12 cellular contexts compared by ENCODE assay signal in the genomic region with DNA sequence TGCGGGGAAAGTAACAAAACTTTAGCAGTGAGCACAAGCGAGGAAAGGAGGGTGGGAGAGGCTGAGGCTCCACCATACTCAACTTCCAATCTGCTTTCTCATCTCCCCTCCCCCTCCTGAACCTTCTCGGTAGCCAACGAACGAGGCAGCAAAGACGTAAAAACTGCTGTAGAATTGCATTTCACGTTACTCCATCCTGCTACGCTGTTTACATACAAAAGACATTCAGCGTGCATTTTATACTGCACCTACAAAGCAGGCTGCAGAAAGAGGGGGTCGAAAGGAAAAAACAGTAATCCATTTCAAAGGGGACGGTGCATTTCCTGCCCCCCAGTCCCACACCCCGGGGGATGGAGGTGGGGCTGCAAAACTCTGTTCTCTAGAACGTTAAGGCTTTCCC. TPM values are rescaled to one million over a fixed set of nuclear protein-coding genes. Genes with fewer than 3 reads are reported as not detected.
DNase-seq lines count a peak whose midpoint lies in the region; ATAC-seq and TF ChIP-seq lines count a peak whose summit lies in the region.
"Had no signal": no experiment of that assay in that cellular context is flagged by ENCODE, and none has a peak within 500 bp of the region (broad histone marks: within the 10 kb centered on the region; RNA-seq: fewer than 3 reads in every experiment).

No MANE protein-coding gene starts in this region.

- no peaks in the 10 kb centered on the region for H3K4me1 Mint-ChIP-seq in CD4-positive, alpha-beta T cell (ENCODE audit: low read depth)

- H3K4me1 ChIP-seq in mammary epithelial cell (ENCODE audit: insufficient read depth, low read length) = peaks cover 13% of the 10 kb centered on the region
- peaks cover 18% of the 10 kb centered on the region for H3K4me1 ChIP-seq in skeletal muscle satellite cell (ENCODE audit: control insufficient read depth, insufficient read depth, low read length)

- H3K79me2 ChIP-seq in mammary epithelial cell (ENCODE audit: insufficient read depth, low read length) = peaks cover 18% of the 10 kb centered on the region

- in situ Hi-C loops in mammary epithelial cell (cut with MboI; ENCODE audit: low sequenced_read_pairs in 2 of 2) = no loop called here

- H3K9me3 ChIP-seq in mammary epithelial cell (replicated peaks; ENCODE audit: insufficient read depth, low read length) (no peaks in the 10 kb centered on the region), skeletal muscle satellite cell (replicated peaks; ENCODE audit: low read length) (no peaks in the 10 kb centered on the region)
- no peaks in the 10 kb centered on the region for H3K9me3 ChIP-seq in CD4-positive, alpha-beta T cell (ENCODE audit: control insufficient read depth, low read length)

- H2AFZ ChIP-seq in mammary epithelial cell (ENCODE audit: low read depth, low read length) = peak overlapping the region; percentile 75

- no peak for TF ChIP-seq CTCF in mammary epithelial cell (conservative IDR thresholded peaks at IDR 0.05 in 1 of 2, IDR thresholded peaks at IDR 0.05 in 1 of 2; ENCODE audit: extremely low read depth in 1 of 2, insufficient read depth in 1 of 2, low read depth in 1 of 2, low read length in 2 of 2)
- no peak for TF ChIP-seq CTCF in CD4-positive, alpha-beta T cell (IDR thresholded peaks at IDR 0.05)

- H3K4me2 ChIP-seq in mammary epithelial cell (ENCODE audit: insufficient read depth, low read depth, low read length) (peak overlapping the region; percentile 95), skeletal muscle satellite cell (ENCODE audit: low read length) (peak overlapping the region; percentile 98)

- intact Hi-C loops in mammary epithelial cell (cut with micrococcal nuclease) = loop anchor here (2.0 kb wide), 5 partner anchors 34 to 204 kb away; no protein-coding TSS in a partner anchor
- intact Hi-C loops in CD4-positive, alpha-beta T cell (cut with DNase I, micrococcal nuclease) = no loop called here

- dilution Hi-C loops in mammary epithelial cell (cut with HindIII; ENCODE audit: low sequenced_read_pairs) = no loop called here

- no peaks in the 10 kb centered on the region for H4K20me1 ChIP-seq in mammary epithelial cell (ENCODE audit: insufficient read depth, low read length)

- POLR2A ChIA-PET in CD4-positive, alpha-beta T cell (lab: Charles Lee) = no interaction called here

- H3K36me3 Mint-ChIP-seq in CD4-positive, alpha-beta T cell (ENCODE audit: low read depth) = no peaks in the 10 kb centered on the region

- H3K27me3 ChIP-seq in mammary epithelial cell (ENCODE audit: insufficient read depth, low read length) (no peaks in the 10 kb centered on the region), skeletal muscle satellite cell (ENCODE audit: control insufficient read depth, insufficient read depth, low read length) (peaks cover 4% of the 10 kb centered on the region)
- peaks cover 26% of the 10 kb centered on the region for H3K27me3 ChIP-seq in CD4-positive, alpha-beta T cell (ENCODE audit: control insufficient read depth, insufficient read depth, low read length)

- WGBS in mammary epithelial cell (ENCODE audit: low coverage, missing lambda C conversion rate) = 20% methylated on average over 13 of the region's 13 CpGs

- peak overlapping the region; percentile 51 for H3K27ac ChIP-seq in mammary epithelial cell (ENCODE audit: insufficient read depth, low read depth, low read length)
- H3K27ac ChIP-seq in CD4-positive, alpha-beta T cell (ENCODE audit: low read depth, low read length) = no peak overlapping the region

- ATAC-seq in CD4-positive, alpha-beta T cell (ENCODE audit: poor library complexity) = no peak
- ATAC-seq: left colon had no signal

- H3K27ac Mint-ChIP-seq in CD4-positive, alpha-beta T cell = no peak overlapping the region

- peak overlapping the region; percentile 77 to 84 (median 80) for H3K4me3 ChIP-seq in mammary epithelial cell (replicated peaks in 1 of 3; ENCODE audit: insufficient read depth in 1 of 3, low read depth in 2 of 3, low read length in 3 of 3)
- H3K4me3 ChIP-seq in skeletal muscle satellite cell (ENCODE audit: low read length) = peak overlapping the region; percentile 94

- H3K36me3 ChIP-seq in mammary epithelial cell (ENCODE audit: insufficient read depth, low read length) = peaks cover 5% of the 10 kb centered on the region
- H3K36me3 ChIP-seq in skeletal muscle satellite cell (ENCODE audit: insufficient read depth, low read length) = peaks cover 4% of the 10 kb centered on the region

- no TSS peak for BruUV-seq in mammary epithelial cell (replicated peaks; lab: Mats Ljungman, UMichigan)

- no peak overlapping the region for H3K4me3 Mint-ChIP-seq in CD4-positive, alpha-beta T cell

- CTCF ChIA-PET in mammary epithelial cell (lab: Charles Lee; ENCODE audit: low non-redundant PET) = interaction anchor here (0.6 to 1.1 kb wide), 3 partner anchors 39 to 151 kb away, joined by 3 to 7 read pairs (median 3); no protein-coding TSS in a partner anchor
- CTCF ChIA-PET in CD4-positive, alpha-beta T cell (lab: Charles Lee) = no interaction called here

- no peaks in the 10 kb centered on the region for H3K9me3 Mint-ChIP-seq in CD4-positive, alpha-beta T cell

- H3K9ac ChIP-seq in mammary epithelial cell (ENCODE audit: insufficient read depth, low read length) = peak overlapping the region; percentile 82
- peak overlapping the region; percentile 84 for H3K9ac ChIP-seq in skeletal muscle satellite cell (ENCODE audit: low read depth, low read length)

- DNase-seq in HCEC 1CT = peak; percentile 17
- peak; percentile 45 for DNase-seq in mammary epithelial cell
- peak; percentile 26 for DNase-seq in iPS-NIHi11 (ENCODE audit: low spot score)
- DNase-seq in KG1 (lab: John Stamatoyannopoulos, UW) = no peak
- DNase-seq in CD4-positive, alpha-beta T cell = no peak
- no peak for DNase-seq in Kasumi-1 (lab: John Stamatoyannopoulos, UW)
- no peak for DNase-seq in activated gamma-delta T cell (lab: John Stamatoyannopoulos, UW)
- DNase-seq: activated effector memory CD4-positive, alpha-beta T cell treated with Interleukin-2 at 50 U/mL for 16 hours; DND-41; KBM-7 had no signal

- peaks cover 50% of the 10 kb centered on the region for H3K27me3 Mint-ChIP-seq in CD4-positive, alpha-beta T cell

RNA-seq across cellular contexts. Expression of a gene that starts 1.1 kb away (rescaled TPM):
- 100 to 1,000 TPM; 183 to 440 TPM for total RNA-seq in mammary epithelial cell
- polyA plus RNA-seq in mammary epithelial cell = 232 TPM
- 231 TPM for polyA minus RNA-seq in mammary epithelial cell
- total RNA-seq in skeletal muscle satellite cell (2012; rRNA removed) = 183 and 208 TPM in 2 replicates
- not detected for total RNA-seq in CD4-positive, alpha-beta T cell

Comparison
In these comparisons a context has a peak if more than half of its experiments do, and no peak if none do; other contexts are left out.
1. DNase-seq: peak in HCEC 1CT (single experiment), mammary epithelial cell (single experiment) and iPS-NIHi11 (single experiment); none in KG1 (single experiment), CD4-positive, alpha-beta T cell (0 of 10), Kasumi-1 (0 of 2) and activated gamma-delta T cell (single experiment).
2. RNA of a gene that starts 1.1 kb away (total RNA-seq): 183 to 440 TPM in mammary epithelial cell; not detected in CD4-positive, alpha-beta T cell; every median in the first group is over 100 times any median in the second.